ENCODE assay signal across 14 cellular contexts in the genomic region with DNA sequence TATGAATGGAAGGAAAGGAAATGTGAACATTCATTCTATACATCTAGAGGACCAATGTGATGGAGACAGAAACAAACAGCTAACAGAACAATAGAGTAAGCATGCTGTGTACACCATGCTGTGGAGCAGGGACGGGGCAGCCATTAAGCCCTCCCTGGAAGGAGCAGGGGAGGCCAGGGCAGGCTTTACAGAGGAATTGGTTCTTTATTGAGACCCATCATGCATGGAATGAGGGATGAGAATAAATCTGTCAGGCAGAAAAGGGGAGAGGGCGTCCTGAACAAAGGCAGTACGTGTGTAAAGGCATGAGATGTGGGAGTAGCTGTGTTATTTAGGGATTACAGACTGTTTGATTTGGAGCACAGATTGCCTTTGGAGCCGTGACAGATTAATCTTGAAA.
"Had no signal": no experiment of that assay in that cellular context is flagged by ENCODE, and none has a peak within 500 bp of the region (broad histone marks: within the 10 kb centered on the region; RNA-seq: fewer than 3 reads in every experiment).

No MANE protein-coding gene starts in this region.

- H3K4me1 ChIP-seq: parathyroid adenoma had no signal

- H3K9me3 Mint-ChIP-seq: activated CD8-positive, alpha-beta T cell treated with anti-CD3 and anti-CD28 coated beads for 36 hours; activated naive CD8-positive, alpha-beta T cell treated with anti-CD3 and anti-CD28 coated beads, Interleukin-2, amount 50 U/mL, for 24 hours; natural killer cell treated with Interleukin-12 subunit alpha and Interleukin-12 subunit beta and Interleukin-15 and Interleukin-18, amount 100 ng/mL, for 72 hours had no signal

- ATAC-seq: activated CD8-positive, alpha-beta T cell treated with anti-CD3 and anti-CD28 coated beads for 36 hours; activated naive CD8-positive, alpha-beta T cell treated with anti-CD3 and anti-CD28 coated beads, Interleukin-2, amount 50 U/mL, for 24 hours; left lobe of liver; natural killer cell treated with Interleukin-12 subunit alpha and Interleukin-12 subunit beta and Interleukin-15 and Interleukin-18, amount 100 ng/mL, for 72 hours had no signal

- H3K4me3 Mint-ChIP-seq: activated CD8-positive, alpha-beta T cell treated with anti-CD3 and anti-CD28 coated beads for 36 hours; activated naive CD8-positive, alpha-beta T cell treated with anti-CD3 and anti-CD28 coated beads, Interleukin-2, amount 50 U/mL, for 24 hours; natural killer cell treated with Interleukin-12 subunit alpha and Interleukin-12 subunit beta and Interleukin-15 and Interleukin-18, amount 100 ng/mL, for 72 hours had no signal

- H3K9ac ChIP-seq: parathyroid adenoma had no signal

- H3K27me3 Mint-ChIP-seq: activated CD8-positive, alpha-beta T cell treated with anti-CD3 and anti-CD28 coated beads for 36 hours; activated naive CD8-positive, alpha-beta T cell treated with anti-CD3 and anti-CD28 coated beads, Interleukin-2, amount 50 U/mL, for 24 hours; natural killer cell treated with Interleukin-12 subunit alpha and Interleukin-12 subunit beta and Interleukin-15 and Interleukin-18, amount 100 ng/mL, for 72 hours had no signal

- H3K79me2 ChIP-seq: parathyroid adenoma had no signal

- H2AFZ ChIP-seq: parathyroid adenoma had no signal

- H3K4me3 ChIP-seq: coronary artery, skin epidermis, stomach had no signal

- H3K27me3 ChIP-seq: stomach had no signal

- DNase-seq: activated CD8-positive, alpha-beta memory T cell treated with anti-CD3 and anti-CD28 coated beads, Interleukin-2, amount 50 U/mL, for 48 hours; activated CD8-positive, alpha-beta T cell treated with anti-CD3 and anti-CD28 coated beads for 36 hours; activated naive CD8-positive, alpha-beta T cell treated with anti-CD3 and anti-CD28 coated beads, Interleukin-2, amount 50 U/mL, for 24 hours; caudate nucleus; effector CD8-positive, alpha-beta T cell; foreskin melanocyte; head of caudate nucleus; stomach; T-helper 9 cell had no signal

- H3K9me3 ChIP-seq: stomach had no signal

- H3K27ac ChIP-seq: coronary artery, parathyroid adenoma, stomach had no signal

- H3K27ac Mint-ChIP-seq: activated CD8-positive, alpha-beta T cell treated with anti-CD3 and anti-CD28 coated beads for 36 hours; activated naive CD8-positive, alpha-beta T cell treated with anti-CD3 and anti-CD28 coated beads, Interleukin-2, amount 50 U/mL, for 24 hours; natural killer cell treated with Interleukin-12 subunit alpha and Interleukin-12 subunit beta and Interleukin-15 and Interleukin-18, amount 100 ng/mL, for 72 hours had no signal
